ENCODE assay signal across 8 cellular contexts in the genomic region with DNA sequence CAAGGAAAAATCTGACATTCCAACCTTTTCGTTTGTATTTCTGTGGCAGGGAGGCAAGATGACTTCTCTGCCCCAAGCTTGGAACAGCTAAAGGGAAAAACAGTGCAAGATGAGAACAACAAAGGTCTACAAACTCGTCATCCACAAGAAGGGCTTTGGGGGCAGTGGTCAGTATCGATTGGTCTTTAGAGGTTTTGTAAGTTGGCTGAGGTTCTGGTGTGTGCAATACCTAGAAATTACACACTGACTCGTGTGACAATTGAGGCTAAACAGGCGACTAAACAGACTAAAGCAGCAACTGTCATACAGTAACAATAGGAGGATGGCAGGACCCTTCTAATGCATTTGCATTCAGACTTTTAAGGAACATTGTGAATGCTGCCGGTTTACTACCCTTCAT. TPM values are rescaled to one million over a fixed set of nuclear protein-coding genes. Genes with fewer than 3 reads are reported as not detected.
DNase-seq lines count a peak whose midpoint lies in the region; ATAC-seq and TF ChIP-seq lines count a peak whose summit lies in the region.

No MANE protein-coding gene starts in this region.

- H3K27ac Mint-ChIP-seq in CD14-positive monocyte (peak overlapping the region; percentile 99 to 100 (median 100)), nephron (peak overlapping the region; percentile 100)
- H3K27ac Mint-ChIP-seq in dendritic cell treated with granulocyte-macrophage colony-stimulating factor and Interleukin-4, amounts not matched to agents 40 ng/mL and 50 ng/mL, for 4 days = peak overlapping the region; percentile 97

- no peaks in the 10 kb centered on the region for H3K9me2 ChIP-seq in MM.1S (replicated peaks; ENCODE audit: insufficient read depth, low read length)

- H3K36me3 ChIP-seq in MM.1S (replicated peaks; ENCODE audit: insufficient read depth, low read length) = no peaks in the 10 kb centered on the region
- H3K36me3 ChIP-seq in effector memory CD4-positive, alpha-beta T cell (ENCODE audit: control insufficient read depth, insufficient read depth, low read length) = no peaks in the 10 kb centered on the region

- peak overlapping the region; percentile 23; the same call in 1 of the 2 replicates for H3K27ac ChIP-seq in MM.1S (ENCODE audit: low read length)
- no peak overlapping the region for H3K27ac ChIP-seq in effector memory CD4-positive, alpha-beta T cell (ENCODE audit: insufficient read depth, low read length, poor library complexity, severe bottlenecking)

- intact Hi-C loops in CD14-positive monocyte (cut with micrococcal nuclease) = loop anchor here (5.0 to 10.0 kb wide), 6 partner anchors 78 to 268 kb away; partner anchors contain the start of genes YWHAH (in 2 of the 2), EIF4ENIF1 (in 1 of the 2), PISD (in 1 of the 2) and SFI1 (in 1 of the 2)
- intact Hi-C loops in dendritic cell treated with granulocyte-macrophage colony-stimulating factor and Interleukin-4, amounts not matched to agents 40 ng/mL and 50 ng/mL, for 4 days (cut with micrococcal nuclease) = loop anchor here (5.0 kb wide), 1 partner anchor 93 kb away; the partner anchor contains the start of gene PISD

- peaks cover 11% of the 10 kb centered on the region for H3K4me1 ChIP-seq in MM.1S (ENCODE audit: low read length)
- peaks cover 18% of the 10 kb centered on the region for H3K4me1 ChIP-seq in effector memory CD4-positive, alpha-beta T cell (ENCODE audit: control insufficient read depth, insufficient read depth, low read length, poor library complexity, severe bottlenecking)

- H3K36me3 Mint-ChIP-seq in CD14-positive monocyte (peaks cover 15 to 20% of the 10 kb centered on the region in 2 donors), nephron (ENCODE audit: low read depth) (peaks cover 7% of the 10 kb centered on the region)
- peaks cover 41% of the 10 kb centered on the region for H3K36me3 Mint-ChIP-seq in dendritic cell treated with granulocyte-macrophage colony-stimulating factor and Interleukin-4, amounts not matched to agents 40 ng/mL and 50 ng/mL, for 4 days (ENCODE audit: low read depth)

- peaks cover 0 to 1% (median 0%) of the 10 kb centered on the region in 3 donors for H3K27me3 Mint-ChIP-seq in CD14-positive monocyte (ENCODE audit: low read depth in 3 of 3)
- H3K27me3 Mint-ChIP-seq in dendritic cell treated with granulocyte-macrophage colony-stimulating factor and Interleukin-4, amounts not matched to agents 40 ng/mL and 50 ng/mL, for 4 days = no peaks in the 10 kb centered on the region
- H3K27me3 Mint-ChIP-seq in nephron (ENCODE audit: low read depth) = no peaks in the 10 kb centered on the region

- H3K4me1 Mint-ChIP-seq in CD14-positive monocyte = peaks cover 33% of the 10 kb centered on the region
- peaks cover 43% of the 10 kb centered on the region for H3K4me1 Mint-ChIP-seq in dendritic cell treated with granulocyte-macrophage colony-stimulating factor and Interleukin-4, amounts not matched to agents 40 ng/mL and 50 ng/mL, for 4 days (ENCODE audit: low read depth)
- peaks cover 36% of the 10 kb centered on the region for H3K4me1 Mint-ChIP-seq in nephron

- H3K27me3 ChIP-seq in MM.1S (replicated peaks; ENCODE audit: insufficient read depth, low read length) = no peaks in the 10 kb centered on the region
- no peaks in the 10 kb centered on the region for H3K27me3 ChIP-seq in effector memory CD4-positive, alpha-beta T cell (replicated peaks; ENCODE audit: control insufficient read depth, insufficient read depth, low read length, poor library complexity, severe bottlenecking)

- peak overlapping the region; percentile 78 for H2AFZ ChIP-seq in MM.1S (ENCODE audit: low read length)

- peak overlapping the region; percentile 92 for H3K4me2 ChIP-seq in MM.1S (ENCODE audit: low read depth, low read length)

- peaks cover 28% of the 10 kb centered on the region for H3K79me2 ChIP-seq in MM.1S (ENCODE audit: low read length)

- H3K4me3 Mint-ChIP-seq in CD14-positive monocyte = peak overlapping the region; percentile 87 to 94
- H3K4me3 Mint-ChIP-seq in dendritic cell treated with granulocyte-macrophage colony-stimulating factor and Interleukin-4, amounts not matched to agents 40 ng/mL and 50 ng/mL, for 4 days = peak overlapping the region; percentile 85
- peak overlapping the region; percentile 85 to 98 (median 97) for H3K4me3 Mint-ChIP-seq in nephron

- ATAC-seq in GM19328 (IDR thresholded peaks at IDR 0.05; ENCODE audit: unreplicated experiment) = no peak

- no peaks in the 10 kb centered on the region for H3K9me3 ChIP-seq in MM.1S (replicated peaks; ENCODE audit: insufficient read depth, low read length)
- no peaks in the 10 kb centered on the region for H3K9me3 ChIP-seq in effector memory CD4-positive, alpha-beta T cell (ENCODE audit: control insufficient read depth, low read length)

- no peaks in the 10 kb centered on the region for H3K9me3 Mint-ChIP-seq in CD14-positive monocyte
- H3K9me3 Mint-ChIP-seq in dendritic cell treated with granulocyte-macrophage colony-stimulating factor and Interleukin-4, amounts not matched to agents 40 ng/mL and 50 ng/mL, for 4 days = no peaks in the 10 kb centered on the region
- no peaks in the 10 kb centered on the region for H3K9me3 Mint-ChIP-seq in nephron

- H3F3A ChIP-seq in MM.1S (ENCODE audit: insufficient read depth, low read length) = peaks cover 7% of the 10 kb centered on the region; the same call in 1 of the 2 replicates

- H3K9ac ChIP-seq in MM.1S (ENCODE audit: low read length) = peak overlapping the region; percentile 72

- no peak for TF ChIP-seq CTCF in CD14-positive monocyte (IDR thresholded peaks at IDR 0.05)
- TF ChIP-seq CTCF in MM.1S (IDR thresholded peaks at IDR 0.05; ENCODE audit: low read length) = no peak
- TF ChIP-seq CTCF in nephron (IDR thresholded peaks at IDR 0.05; ENCODE audit: unreplicated experiment in 3 of 3) = no peak

- peak overlapping the region; percentile 85 for H3K4me3 ChIP-seq in MM.1S (ENCODE audit: low read length)
- H3K4me3 ChIP-seq in effector memory CD4-positive, alpha-beta T cell (ENCODE audit: insufficient read depth, low read depth, low read length, poor library complexity, severe bottlenecking) = no peak overlapping the region

- DNase-seq in CD14-positive monocyte (ENCODE audit: low spot score) (no peak), MM.1S (no peak), NCI-H1092 (lab: John Stamatoyannopoulos, UW) (no peak), GF-D8 (lab: John Stamatoyannopoulos, UW) (no peak)
- no peak for DNase-seq in effector memory CD4-positive, alpha-beta T cell

- no peaks in the 10 kb centered on the region for H4K20me1 ChIP-seq in MM.1S (ENCODE audit: insufficient read depth, low read length)

RNA-seq across cellular contexts. Expression of gene DEPDC5, which starts 1.0 kb away (rescaled TPM):
- 1 to 10 TPM; 2.2 to 4.1 TPM for polyA plus RNA-seq in CD14-positive monocyte

RNA-seq across cellular contexts. Expression of gene PRR14L, which starts 4.9 kb away (rescaled TPM):
- 10 to 100 TPM; 14.6 to 41.4 TPM for polyA plus RNA-seq in CD14-positive monocyte
